Comparison of ENCODE assay signal across 20 cellular contexts in the genomic region with DNA sequence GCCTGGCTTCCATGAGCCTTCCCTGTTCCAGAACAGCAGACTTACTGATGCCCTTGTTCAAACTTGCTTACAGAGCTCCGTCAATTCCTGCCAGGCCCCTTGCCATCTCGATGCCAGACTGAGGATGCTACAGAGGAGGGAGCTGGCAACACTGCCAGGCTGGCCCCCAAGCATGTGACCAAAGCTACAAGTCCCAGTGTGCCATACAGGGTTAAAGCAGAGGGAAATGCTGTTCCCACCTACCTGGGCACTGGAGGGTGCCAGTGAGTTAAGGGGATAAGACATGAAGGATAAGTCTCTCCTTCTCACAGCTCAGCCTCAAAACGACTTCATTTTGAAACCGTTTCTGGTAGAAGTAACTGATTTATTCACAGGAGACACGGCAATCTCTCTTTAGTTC. TPM values are rescaled to one million over a fixed set of nuclear protein-coding genes. Genes with fewer than 3 reads are reported as not detected.
DNase-seq lines count a peak whose midpoint lies in the region; ATAC-seq and TF ChIP-seq lines count a peak whose summit lies in the region.
"Had no signal": no experiment of that assay in that cellular context is flagged by ENCODE, and none has a peak within 500 bp of the region (broad histone marks: within the 10 kb centered on the region; RNA-seq: fewer than 3 reads in every experiment).

No MANE protein-coding gene starts in this region.

- peak overlapping the region; percentile 12 for H2BK12ac ChIP-seq in trophoblast cell (ENCODE audit: low read length)

- no peak overlapping the region for H2AFZ ChIP-seq in trophoblast cell (ENCODE audit: insufficient read depth, low read length, poor library complexity)

- H4K8ac ChIP-seq in trophoblast cell (ENCODE audit: low read depth, low read length): no peak overlapping the region

- no peaks in the 10 kb centered on the region for H3K4me1 Mint-ChIP-seq in activated CD8-positive, alpha-beta T cell treated with anti-CD3 and anti-CD28 coated beads for 36 hours (ENCODE audit: low read depth)
- no peaks in the 10 kb centered on the region for H3K4me1 Mint-ChIP-seq in activated CD8-positive, alpha-beta T cell treated with anti-CD3 and anti-CD28 coated beads, Interleukin-2, amount 10 ng/mL, durations not matched to agents 7 days and 5 days (ENCODE audit: low read depth)
- no peaks in the 10 kb centered on the region for H3K4me1 Mint-ChIP-seq in central memory CD8-positive, alpha-beta T cell
- no peaks in the 10 kb centered on the region for H3K4me1 Mint-ChIP-seq in activated CD4-positive, alpha-beta T cell treated with anti-CD3 and anti-CD28 coated beads for 36 hours

- no peak overlapping the region for H2AK5ac ChIP-seq in trophoblast cell (ENCODE audit: low read length)

- peak; percentile 30 for ATAC-seq in activated CD8-positive, alpha-beta T cell treated with anti-CD3 and anti-CD28 coated beads for 36 hours
- no peak for ATAC-seq in activated CD8-positive, alpha-beta T cell treated with anti-CD3 and anti-CD28 coated beads, Interleukin-2, amount 10 ng/mL, durations not matched to agents 7 days and 5 days
- no peak for ATAC-seq in central memory CD8-positive, alpha-beta T cell (replicated peaks; ENCODE audit: extremely low read depth, poor library complexity, severe bottlenecking)
- no peak for ATAC-seq in activated CD4-positive, alpha-beta T cell treated with anti-CD3 and anti-CD28 coated beads for 36 hours
- no peak for ATAC-seq in heart left ventricle
- ATAC-seq: CD8-positive, alpha-beta T cell; left colon; pancreas had no signal

- no peaks in the 10 kb centered on the region for H3K9me3 Mint-ChIP-seq in activated CD8-positive, alpha-beta T cell treated with anti-CD3 and anti-CD28 coated beads for 36 hours
- H3K9me3 Mint-ChIP-seq in activated CD8-positive, alpha-beta T cell treated with anti-CD3 and anti-CD28 coated beads, Interleukin-2, amount 10 ng/mL, durations not matched to agents 7 days and 5 days (ENCODE audit: insufficient read depth): no peaks in the 10 kb centered on the region
- H3K9me3 Mint-ChIP-seq in central memory CD8-positive, alpha-beta T cell: no peaks in the 10 kb centered on the region
- no peaks in the 10 kb centered on the region for H3K9me3 Mint-ChIP-seq in activated CD4-positive, alpha-beta T cell treated with anti-CD3 and anti-CD28 coated beads for 36 hours (ENCODE audit: low read depth)
- H3K9me3 Mint-ChIP-seq: CD8-positive, alpha-beta T cell had no signal

- no peak overlapping the region for H3K14ac ChIP-seq in trophoblast cell (ENCODE audit: low read length)

- H3K4me3 Mint-ChIP-seq in activated CD8-positive, alpha-beta T cell treated with anti-CD3 and anti-CD28 coated beads for 36 hours: no peak overlapping the region
- no peak overlapping the region for H3K4me3 Mint-ChIP-seq in activated CD8-positive, alpha-beta T cell treated with anti-CD3 and anti-CD28 coated beads, Interleukin-2, amount 10 ng/mL, durations not matched to agents 7 days and 5 days
- no peak overlapping the region for H3K4me3 Mint-ChIP-seq in central memory CD8-positive, alpha-beta T cell
- H3K4me3 Mint-ChIP-seq in activated CD4-positive, alpha-beta T cell treated with anti-CD3 and anti-CD28 coated beads for 36 hours: no peak overlapping the region
- H3K4me3 Mint-ChIP-seq: CD8-positive, alpha-beta T cell had no signal

- no peak overlapping the region for H2BK120ac ChIP-seq in trophoblast cell (ENCODE audit: insufficient read depth, low read length, poor library complexity)

- H4K91ac ChIP-seq in trophoblast cell (ENCODE audit: low read depth, low read length): no peak overlapping the region

- WGBS in trophoblast cell (ENCODE audit: extremely low coverage, insufficient coverage, insufficient read length): no CpG with 5 or more reads among the region's 5 CpGs
- 72 to 77% (median 76%) methylated on average over 5 of the region's 5 CpGs for WGBS in heart left ventricle, 4 donors

- no peak for DNase-seq in activated CD8-positive, alpha-beta T cell treated with anti-CD3 and anti-CD28 coated beads for 36 hours
- DNase-seq in activated CD8-positive, alpha-beta T cell treated with anti-CD3 and anti-CD28 coated beads, Interleukin-2, amount 10 ng/mL, durations not matched to agents 7 days and 5 days: no peak
- no peak for DNase-seq in central memory CD8-positive, alpha-beta T cell (ENCODE audit: low spot score in 2 of 2)
- DNase-seq in trophoblast cell (no peak), heart left ventricle (no peak)
- no peak for DNase-seq in stimulated activated CD4-positive, alpha-beta T cell treated with anti-CD3 and anti-CD28 coated beads, Interleukin-4, amount 100 ng/mL, for 4 hours
- DNase-seq in activated CD4-positive, alpha-beta T cell treated with anti-CD3 and anti-CD28 coated beads for 36 hours: no peak
- DNase-seq: activated CD4-positive, alpha-beta T cell treated with anti-CD3 and anti-CD28 coated beads for 1 hour; activated gamma-delta T cell; aorta; CD8-positive, alpha-beta T cell; DMS79 treated with DMSO at 0.1 percent for 48 hours; left colon; NCI-H1417 treated with DMSO at 0.1 percent for 48 hours; NCI-H446 treated with DMSO at 0.1 percent for 48 hours; pancreas; SJCRH30; stimulated activated CD4-positive, alpha-beta T cell treated with anti-CD3 and anti-CD28 coated beads, Interleukin-2, amount 100 ng/mL, for 48 hours had no signal

- no peak for TF ChIP-seq POLR2A in heart left ventricle (IDR thresholded peaks at IDR 0.05)

- no peaks in the 10 kb centered on the region for H3K79me2 ChIP-seq in trophoblast cell (ENCODE audit: control insufficient read depth, insufficient read depth, low read length, poor library complexity)

- no peaks in the 10 kb centered on the region for H3K36me3 ChIP-seq in HUES48 (ENCODE audit: control insufficient read depth, insufficient read depth, low read length)
- peaks cover 17 to 25% of the 10 kb centered on the region in 2 experiments for H3K36me3 ChIP-seq in trophoblast cell (ENCODE audit: control insufficient read depth in 1 of 2, insufficient read depth in 2 of 2, low read length in 2 of 2)
- peaks cover 0 to 52% (median 33%) of the 10 kb centered on the region in 9 donors for H3K36me3 ChIP-seq in heart left ventricle
- H3K36me3 ChIP-seq: SJCRH30 had no signal

- H4K12ac ChIP-seq in trophoblast cell (ENCODE audit: low read depth, low read length): no peak overlapping the region

- no peak overlapping the region for H3K4ac ChIP-seq in trophoblast cell (ENCODE audit: low read depth, low read length)

- no peak overlapping the region for H3K9ac ChIP-seq in HUES48 (ENCODE audit: low read depth, low read length)
- H3K9ac ChIP-seq in trophoblast cell (ENCODE audit: low read length): no peak overlapping the region

- H2BK5ac ChIP-seq in trophoblast cell (ENCODE audit: low read depth, low read length, poor library complexity): no peak overlapping the region

- CTCF ChIA-PET in activated CD8-positive, alpha-beta T cell treated with anti-CD3 and anti-CD28 coated beads for 36 hours (lab: Charles Lee): interaction anchor here (1.3 to 2.6 kb wide), 2 partner anchors 10 to 20 kb away, joined by 3 to 12 read pairs; no protein-coding TSS in a partner anchor
- CTCF ChIA-PET in activated CD8-positive, alpha-beta T cell treated with anti-CD3 and anti-CD28 coated beads, Interleukin-2, amount 10 ng/mL, durations not matched to agents 7 days and 5 days (lab: Charles Lee): interaction anchor here (0.6 to 1.1 kb wide), 3 partner anchors 49 to 165 kb away, joined by 3 to 4 read pairs (median 3); no protein-coding TSS in a partner anchor
- CTCF ChIA-PET in activated CD4-positive, alpha-beta T cell treated with anti-CD3 and anti-CD28 coated beads for 36 hours (lab: Charles Lee): interaction anchor here (1.0 to 1.5 kb wide), 4 partner anchors 9 to 164 kb away, joined by 3 to 5 read pairs (median 4); no protein-coding TSS in a partner anchor

- H3K36me3 Mint-ChIP-seq in activated CD8-positive, alpha-beta T cell treated with anti-CD3 and anti-CD28 coated beads for 36 hours (ENCODE audit: low read depth): no peaks in the 10 kb centered on the region
- H3K36me3 Mint-ChIP-seq in activated CD8-positive, alpha-beta T cell treated with anti-CD3 and anti-CD28 coated beads, Interleukin-2, amount 10 ng/mL, durations not matched to agents 7 days and 5 days (ENCODE audit: low read depth): no peaks in the 10 kb centered on the region
- peaks cover 8% of the 10 kb centered on the region for H3K36me3 Mint-ChIP-seq in central memory CD8-positive, alpha-beta T cell (ENCODE audit: insufficient read depth)
- no peaks in the 10 kb centered on the region for H3K36me3 Mint-ChIP-seq in activated CD4-positive, alpha-beta T cell treated with anti-CD3 and anti-CD28 coated beads for 36 hours (ENCODE audit: low read depth)

- H3K18ac ChIP-seq in trophoblast cell (ENCODE audit: low read length): peak overlapping the region; percentile 22

- H3K27me3 ChIP-seq in HUES48 (ENCODE audit: control insufficient read depth, insufficient read depth, low read length) (peaks cover 23% of the 10 kb centered on the region), trophoblast cell (ENCODE audit: insufficient read depth, low read length) (no peaks in the 10 kb centered on the region), heart left ventricle (no peaks in the 10 kb centered on the region)
- H3K27me3 ChIP-seq: pancreas, SJCRH30, vagina had no signal

- intact Hi-C loops in activated CD8-positive, alpha-beta T cell treated with anti-CD3 and anti-CD28 coated beads for 36 hours (cut with micrococcal nuclease): no loop called here
- intact Hi-C loops in activated CD4-positive, alpha-beta T cell treated with anti-CD3 and anti-CD28 coated beads for 36 hours (cut with DNase I, micrococcal nuclease): no loop called here
- intact Hi-C loops in heart left ventricle (cut with DNase I): no loop called here

- no peaks in the 10 kb centered on the region for H3K27me3 Mint-ChIP-seq in activated CD8-positive, alpha-beta T cell treated with anti-CD3 and anti-CD28 coated beads for 36 hours
- no peaks in the 10 kb centered on the region for H3K27me3 Mint-ChIP-seq in activated CD8-positive, alpha-beta T cell treated with anti-CD3 and anti-CD28 coated beads, Interleukin-2, amount 10 ng/mL, durations not matched to agents 7 days and 5 days (ENCODE audit: low read depth)
- H3K27me3 Mint-ChIP-seq in central memory CD8-positive, alpha-beta T cell: no peaks in the 10 kb centered on the region
- H3K27me3 Mint-ChIP-seq in activated CD4-positive, alpha-beta T cell treated with anti-CD3 and anti-CD28 coated beads for 36 hours: no peaks in the 10 kb centered on the region

- H3K4me1 ChIP-seq in HUES48 (ENCODE audit: control insufficient read depth, insufficient read depth, low read length) (peaks cover 20% of the 10 kb centered on the region), trophoblast cell (ENCODE audit: control insufficient read depth in 1 of 2, insufficient read depth in 2 of 2, low read length in 2 of 2) (peaks cover 8 to 20% of the 10 kb centered on the region in 2 experiments), heart left ventricle (peaks cover 5 to 64% (median 37%) of the 10 kb centered on the region in 12 donors)
- H3K4me1 ChIP-seq: pancreas had no signal

- H3K9me3 ChIP-seq in HUES48 (ENCODE audit: control insufficient read depth, insufficient read depth, low read length) (no peaks in the 10 kb centered on the region), trophoblast cell (ENCODE audit: insufficient read depth, low read depth, low read length) (peaks cover 3% of the 10 kb centered on the region), heart left ventricle (no peaks in the 10 kb centered on the region)
- H3K9me3 ChIP-seq: pancreas, SJCRH30, vagina had no signal

- H3K23ac ChIP-seq in trophoblast cell (ENCODE audit: low read length): no peak overlapping the region

- no peak for TF ChIP-seq CTCF in activated CD8-positive, alpha-beta T cell treated with anti-CD3 and anti-CD28 coated beads for 36 hours (IDR thresholded peaks at IDR 0.05)
- no peak for TF ChIP-seq CTCF in heart left ventricle (IDR thresholded peaks at IDR 0.05)

- H3K27ac Mint-ChIP-seq in activated CD8-positive, alpha-beta T cell treated with anti-CD3 and anti-CD28 coated beads for 36 hours: no peak overlapping the region
- H3K27ac Mint-ChIP-seq in activated CD8-positive, alpha-beta T cell treated with anti-CD3 and anti-CD28 coated beads, Interleukin-2, amount 10 ng/mL, durations not matched to agents 7 days and 5 days: no peak overlapping the region
- peak overlapping the region; percentile 69 for H3K27ac Mint-ChIP-seq in central memory CD8-positive, alpha-beta T cell (ENCODE audit: low read depth)
- no peak overlapping the region for H3K27ac Mint-ChIP-seq in activated CD4-positive, alpha-beta T cell treated with anti-CD3 and anti-CD28 coated beads for 36 hours
- H3K27ac Mint-ChIP-seq: CD8-positive, alpha-beta T cell had no signal

- H3K4me3 ChIP-seq in HUES48 (ENCODE audit: low read depth, low read length) (no peak overlapping the region), trophoblast cell (ENCODE audit: low read depth, low read length) (no peak overlapping the region), heart left ventricle (no peak overlapping the region)
- H3K4me3 ChIP-seq: pancreas, SJCRH30, vagina had no signal

- H3K27ac ChIP-seq in HUES48 (ENCODE audit: low read depth, low read length) (peak overlapping the region; percentile 20), trophoblast cell (ENCODE audit: low read depth, low read length) (no peak overlapping the region), heart left ventricle (peak overlapping the region in 2 of 12 donors; percentile 76 to 78)
- H3K27ac ChIP-seq: pancreas, SJCRH30, vagina had no signal

- H3K79me1 ChIP-seq in trophoblast cell (ENCODE audit: low read length): peaks cover 2% of the 10 kb centered on the region

- no peak overlapping the region for H3K4me2 ChIP-seq in trophoblast cell (ENCODE audit: low read length)

- POLR2A ChIA-PET in activated CD8-positive, alpha-beta T cell treated with anti-CD3 and anti-CD28 coated beads for 36 hours (lab: Charles Lee): no interaction called here
- POLR2A ChIA-PET in activated CD8-positive, alpha-beta T cell treated with anti-CD3 and anti-CD28 coated beads, Interleukin-2, amount 10 ng/mL, durations not matched to agents 7 days and 5 days (lab: Charles Lee): no interaction called here
- POLR2A ChIA-PET in activated CD4-positive, alpha-beta T cell treated with anti-CD3 and anti-CD28 coated beads for 36 hours (lab: Charles Lee): no interaction called here

RNA-seq across cellular contexts. Expression of a gene that starts 33.5 kb away (rescaled TPM):
- 100 to 1,000 TPM; 103 to 116 TPM for total RNA-seq in activated CD8-positive, alpha-beta T cell treated with anti-CD3 and anti-CD28 coated beads for 36 hours
- total RNA-seq in activated CD8-positive, alpha-beta T cell treated with anti-CD3 and anti-CD28 coated beads, Interleukin-2, amount 10 ng/mL, durations not matched to agents 7 days and 5 days: 100 to 1,000 TPM; 212 to 254 TPM
- polyA plus RNA-seq in trophoblast cell (2013): 95.5 and 107 TPM in 2 replicates
- total RNA-seq in activated CD4-positive, alpha-beta T cell treated with anti-CD3 and anti-CD28 coated beads for 36 hours: 10 to 100 TPM; 87.6 to 97.2 TPM
- total RNA-seq in heart left ventricle: 10 to 100 TPM; 12.8 to 55.2 (median 17.8) TPM
- polyA plus RNA-seq in heart left ventricle: 10 to 100 TPM; 22.1 to 41.0 TPM
